32 cellular contexts compared by ENCODE assay signal in genomic region chr2:152155209-152155608, GRCh38. TPM values are rescaled to one million over a fixed set of nuclear protein-coding genes. Genes with fewer than 3 reads are reported as not detected.
DNase-seq lines count a peak whose midpoint lies in the region; ATAC-seq, FAIRE-seq and TF ChIP-seq lines count a peak whose summit lies in the region.
"Had no signal": no experiment of that assay in that cellular context is flagged by ENCODE, and none has a peak within 500 bp of the region (broad histone marks: within the 10 kb centered on the region; RNA-seq: fewer than 3 reads in every experiment).

No MANE protein-coding gene starts in this region.

- no peak for DNase-seq in CD4-positive, CD25-positive, alpha-beta regulatory T cell
- DNase-seq in GM12892 (ENCODE audit: insufficient read length) (no peak), RPMI7951 (ENCODE audit: low read depth) (peak; percentile 9), choroid plexus epithelial cell (ENCODE audit: low read depth) (peak; percentile 48)
- DNase-seq: activated CD4-positive, alpha-beta T cell treated with anti-CD3 and anti-CD28 coated beads for 48 hours; C1 segment of cervical spinal cord; Caco-2; DMS79 treated with DMSO at 0.1 percent for 48 hours; effector CD4-positive, alpha-beta T cell; GF-D8; left colon; NCI-H1092 treated with DMSO at 0.1 percent for 48 hours; NCI-H187 treated with DMSO at 0.1 percent for 48 hours; NCI-H2171 treated with DMSO at 0.1 percent for 48 hours; NCI-H510A treated with DMSO at 0.1 percent for 48 hours; OCI-M1; retina; small intestine; stimulated activated naive B cell treated with anti-CD40 and anti-IgM and Interleukin-4, amounts not matched to agents 10 μg/mL and 1 μg/mL and 100 μg/mL, for 72 hours; substantia nigra; WERI-Rb-1 had no signal

- TF ChIP-seq POLR2A in GM12892 (IDR thresholded peaks at IDR 0.05; ENCODE audit: low read depth, low read length) = no peak

- peaks cover 0 to 1% (median 0%) of the 10 kb centered on the region in 7 donors for H3K9me3 Mint-ChIP-seq in CD4-positive, CD25-positive, alpha-beta regulatory T cell
- H3K9me3 Mint-ChIP-seq: type B pancreatic cell had no signal

- no peak for ATAC-seq in CD4-positive, CD25-positive, alpha-beta regulatory T cell (ENCODE audit: low read depth in 2 of 2)
- ATAC-seq in HG03442 (IDR thresholded peaks at IDR 0.05; ENCODE audit: unreplicated experiment) (no peak), GM18909 (IDR thresholded peaks at IDR 0.05; ENCODE audit: poor library complexity, unreplicated experiment) (no peak), HG02678 (IDR thresholded peaks at IDR 0.05; ENCODE audit: unreplicated experiment) (no peak)
- ATAC-seq: left colon; stimulated activated naive B cell treated with anti-CD40 and anti-IgM and Interleukin-4, amounts not matched to agents 10 μg/mL and 1 μg/mL and 100 μg/mL, for 72 hours had no signal

- no peak overlapping the region for H3K27ac ChIP-seq in CD4-positive, CD25-positive, alpha-beta regulatory T cell (ENCODE audit: insufficient read depth, low read length, poor library complexity, severe bottlenecking)
- H3K27ac ChIP-seq: HL-60, parathyroid adenoma, WERI-Rb-1 had no signal

- H3K36me3 Mint-ChIP-seq in CD4-positive, CD25-positive, alpha-beta regulatory T cell = peaks cover 28% of the 10 kb centered on the region

- peak overlapping the region in 2 of 3 donors; percentile 5 to 11 for H3K27ac Mint-ChIP-seq in CD4-positive, CD25-positive, alpha-beta regulatory T cell
- H3K27ac Mint-ChIP-seq: activated naive CD8-positive, alpha-beta T cell; memory B cell; stimulated activated naive B cell treated with anti-CD40 and anti-IgM and Interleukin-4, amounts not matched to agents 10 μg/mL and 1 μg/mL and 100 μg/mL, for 72 hours; T-helper 2 cell treated with Interferon-gamma antibody and Interleukin-4, amounts not matched to agents 5 μg/mL and 100 μg/mL, for 36 hours; type B pancreatic cell had no signal

- H3K36me3 ChIP-seq in CD4-positive, CD25-positive, alpha-beta regulatory T cell (ENCODE audit: control insufficient read depth, insufficient read depth, low read length) = peaks cover 3% of the 10 kb centered on the region
- H3K36me3 ChIP-seq: WERI-Rb-1 had no signal

- H3K4me1 ChIP-seq in CD4-positive, CD25-positive, alpha-beta regulatory T cell (ENCODE audit: control insufficient read depth, insufficient read depth, low read length, poor library complexity, severe bottlenecking) = no peaks in the 10 kb centered on the region
- H3K4me1 ChIP-seq: Caco-2, parathyroid adenoma had no signal

- H3K27me3 Mint-ChIP-seq in CD4-positive, CD25-positive, alpha-beta regulatory T cell = no peaks in the 10 kb centered on the region
- H3K27me3 Mint-ChIP-seq: activated naive CD8-positive, alpha-beta T cell; memory B cell; stimulated activated naive B cell treated with anti-CD40 and anti-IgM and Interleukin-4, amounts not matched to agents 10 μg/mL and 1 μg/mL and 100 μg/mL, for 72 hours; type B pancreatic cell had no signal

- H3K27me3 ChIP-seq in CD4-positive, CD25-positive, alpha-beta regulatory T cell (ENCODE audit: control insufficient read depth, insufficient read depth, low read length) = no peaks in the 10 kb centered on the region

- H3K4me3 Mint-ChIP-seq in CD4-positive, CD25-positive, alpha-beta regulatory T cell = no peak overlapping the region
- H3K4me3 Mint-ChIP-seq: activated naive CD8-positive, alpha-beta T cell; memory B cell; stimulated activated naive B cell treated with anti-CD40 and anti-IgM and Interleukin-4, amounts not matched to agents 10 μg/mL and 1 μg/mL and 100 μg/mL, for 72 hours; T-helper 2 cell treated with Interferon-gamma antibody and Interleukin-4, amounts not matched to agents 5 μg/mL and 100 μg/mL, for 36 hours; type B pancreatic cell had no signal

- no peak for TF ChIP-seq CTCF in choroid plexus epithelial cell (conservative IDR thresholded peaks at IDR 0.05; ENCODE audit: low read depth, low read length)

- H3K9me3 ChIP-seq in CD4-positive, CD25-positive, alpha-beta regulatory T cell (ENCODE audit: control insufficient read depth in 2 of 2, low read length in 2 of 2) = no peaks in the 10 kb centered on the region

- H3K4me3 ChIP-seq in CD4-positive, CD25-positive, alpha-beta regulatory T cell (ENCODE audit: low read depth, low read length) = no peak overlapping the region
- no peak overlapping the region for H3K4me3 ChIP-seq in choroid plexus epithelial cell (ENCODE audit: low read depth, low read length)

- peaks cover 24 to 39% (median 30%) of the 10 kb centered on the region in 4 donors for H3K4me1 Mint-ChIP-seq in CD4-positive, CD25-positive, alpha-beta regulatory T cell

- peak; percentile 5 for FAIRE-seq in GM12892 (lab: Jason Lieb, UNC)
- FAIRE-seq: colon, small intestine had no signal

RNA-seq across cellular contexts. Expression of gene STAM2, which starts 20.4 kb away (rescaled TPM):
- 13.4 TPM for total RNA-seq in CD4-positive, CD25-positive, alpha-beta regulatory T cell
- polyA plus RNA-seq in CD4-positive, CD25-positive, alpha-beta regulatory T cell = 1 to 10 TPM; 4.6 to 8.7 (median 7.1) TPM
- polyA plus RNA-seq in GM12892 (2012; ENCODE audit: missing spikeins) = 12.0 TPM
- total RNA-seq in RPMI7951 (2014; rRNA removed; shearing (Covaris generic)) = 31.2 and 36.4 TPM in 2 replicates

RNA-seq across cellular contexts. Expression of gene CACNB4, which starts 56.4 kb away (rescaled TPM):
- total RNA-seq in CD4-positive, CD25-positive, alpha-beta regulatory T cell = 0.30 TPM
- polyA plus RNA-seq in CD4-positive, CD25-positive, alpha-beta regulatory T cell = not detected
- polyA plus RNA-seq in GM12892 (2012; ENCODE audit: missing spikeins) = 14.9 TPM
- total RNA-seq in RPMI7951 (2014; rRNA removed; shearing (Covaris generic)) = 0.10 and 0.12 TPM in 2 replicates
- total RNA-seq: M059J had no signal

Comparison
In these comparisons a context has a peak if more than half of its experiments do, and no peak if none do; other contexts are left out.
1. DNase-seq: peak in RPMI7951 (single experiment) and choroid plexus epithelial cell (single experiment); none in CD4-positive, CD25-positive, alpha-beta regulatory T cell (0 of 3) and GM12892 (single experiment).